Comparison of ENCODE assay signal across 12 cellular contexts in genomic region chr1:209577346-209577745, GRCh38. TPM values are rescaled to one million over a fixed set of nuclear protein-coding genes. Genes with fewer than 3 reads are reported as not detected.
DNase-seq lines count a peak whose midpoint lies in the region; ATAC-seq, FAIRE-seq and TF ChIP-seq lines count a peak whose summit lies in the region.
"Had no signal": no experiment of that assay in that cellular context is flagged by ENCODE, and none has a peak within 500 bp of the region (broad histone marks: within the 10 kb centered on the region; RNA-seq: fewer than 3 reads in every experiment).

No MANE protein-coding gene starts in this region.

- ATAC-seq in IMR-90 (ENCODE audit: low read depth) = no peak
- no peak for ATAC-seq in natural killer cell treated with Interleukin-12 subunit alpha and Interleukin-12 subunit beta and Interleukin-15 and Interleukin-18, amount 100 ng/mL, for 72 hours
- no peak for ATAC-seq in HG02938 (IDR thresholded peaks at IDR 0.05; ENCODE audit: unreplicated experiment)
- ATAC-seq in GM19397 (IDR thresholded peaks at IDR 0.05; ENCODE audit: unreplicated experiment) = no peak

- no peak overlapping the region for H4K91ac ChIP-seq in IMR-90 (ENCODE audit: insufficient read depth, low read depth, low read length)

- no peak overlapping the region for H4K8ac ChIP-seq in IMR-90 (ENCODE audit: low read depth in 2 of 2, low read length in 2 of 2)

- H4K20me1 ChIP-seq in IMR-90 (ENCODE audit: insufficient read depth, low read length) (no peaks in the 10 kb centered on the region), astrocyte (ENCODE audit: insufficient read depth, low read length) (no peaks in the 10 kb centered on the region), osteoblast (ENCODE audit: insufficient read depth, low read length) (no peaks in the 10 kb centered on the region)
- H4K20me1 ChIP-seq: BLaER1 had no signal

- no peak overlapping the region for H3K4me3 Mint-ChIP-seq in astrocyte (ENCODE audit: unreplicated experiment)
- H3K4me3 Mint-ChIP-seq in natural killer cell treated with Interleukin-12 subunit alpha and Interleukin-12 subunit beta and Interleukin-15 and Interleukin-18, amount 100 ng/mL, for 72 hours = no peak overlapping the region
- H3K4me3 Mint-ChIP-seq: CD8-positive, alpha-beta T cell had no signal

- no peak overlapping the region for H3K18ac ChIP-seq in IMR-90 (ENCODE audit: low read depth, low read length)

- no peak overlapping the region for H2BK120ac ChIP-seq in IMR-90 (ENCODE audit: low read depth, low read length)

- H3K27ac ChIP-seq in IMR-90 (ENCODE audit: insufficient read depth, low read length) (no peak overlapping the region), astrocyte (ENCODE audit: low read depth, low read length) (no peak overlapping the region), osteoblast (ENCODE audit: low read depth, low read length) (no peak overlapping the region)
- H3K27ac ChIP-seq: BLaER1, SJSA1 had no signal

- H3K4me2 ChIP-seq in IMR-90 (ENCODE audit: low read depth, low read length) = no peak overlapping the region
- H3K4me2 ChIP-seq in astrocyte (ENCODE audit: low read length) = peak overlapping the region; percentile 27
- H3K4me2 ChIP-seq in osteoblast (ENCODE audit: insufficient read depth, low read length) = peak overlapping the region; percentile 4
- H3K4me2 ChIP-seq: BLaER1 had no signal

- FAIRE-seq in astrocyte (lab: Jason Lieb, UNC) = no peak

- no peak overlapping the region for H2AK5ac ChIP-seq in IMR-90 (ENCODE audit: low read depth, low read length)

- H3K36me3 ChIP-seq in IMR-90 (ENCODE audit: control insufficient read depth, insufficient read depth, low read length) (no peaks in the 10 kb centered on the region), astrocyte (ENCODE audit: insufficient read depth, low read length) (no peaks in the 10 kb centered on the region), osteoblast (ENCODE audit: insufficient read depth, low read length) (no peaks in the 10 kb centered on the region)
- H3K36me3 ChIP-seq: BLaER1, SJSA1 had no signal

- POLR2A ChIA-PET in IMR-90 (lab: Charles Lee; ENCODE audit: unreplicated experiment) = no interaction called here

- H3K9ac ChIP-seq in IMR-90 (ENCODE audit: low read depth, low read length) (no peak overlapping the region), astrocyte (ENCODE audit: low read length) (no peak overlapping the region)
- H3K9ac ChIP-seq: BLaER1 had no signal

- no peak overlapping the region; the same call in 1 of the 2 replicates for H3K14ac ChIP-seq in IMR-90 (replicated peaks; ENCODE audit: low read depth, low read length)

- H4K5ac ChIP-seq in IMR-90 (ENCODE audit: low read depth, low read length) = no peak overlapping the region

- no peak overlapping the region for H3K4ac ChIP-seq in IMR-90 (ENCODE audit: low read depth, low read length)

- no peaks in the 10 kb centered on the region for H3K36me3 Mint-ChIP-seq in astrocyte (ENCODE audit: low read depth, unreplicated experiment)
- H3K36me3 Mint-ChIP-seq in natural killer cell treated with Interleukin-12 subunit alpha and Interleukin-12 subunit beta and Interleukin-15 and Interleukin-18, amount 100 ng/mL, for 72 hours = no peaks in the 10 kb centered on the region
- H3K36me3 Mint-ChIP-seq: CD8-positive, alpha-beta T cell had no signal

- H2BK5ac ChIP-seq in IMR-90 (ENCODE audit: low read depth, low read length, poor library complexity, severe bottlenecking) = no peak overlapping the region

- peaks cover 32% of the 10 kb centered on the region for H3K27me3 Mint-ChIP-seq in astrocyte (ENCODE audit: low read depth, unreplicated experiment)
- H3K27me3 Mint-ChIP-seq in natural killer cell treated with Interleukin-12 subunit alpha and Interleukin-12 subunit beta and Interleukin-15 and Interleukin-18, amount 100 ng/mL, for 72 hours = peaks cover 10 to 11% of the 10 kb centered on the region in 2 donors

- CTCF ChIA-PET in IMR-90 (lab: Yijun Ruan, JAX) = no interaction called here

- H3K23ac ChIP-seq in IMR-90 (ENCODE audit: low read depth, low read length) = no peak overlapping the region

- no peak overlapping the region for H2AFZ ChIP-seq in IMR-90 (replicated peaks; ENCODE audit: low read length, poor library complexity)
- H2AFZ ChIP-seq in astrocyte (ENCODE audit: low read depth, low read length) = no peak overlapping the region
- H2AFZ ChIP-seq in osteoblast (ENCODE audit: low read length) = no peak overlapping the region

- no peak overlapping the region for H2AK9ac ChIP-seq in IMR-90 (replicated peaks; ENCODE audit: low read depth, low read length, poor library complexity)

- no peak overlapping the region for H3K56ac ChIP-seq in IMR-90 (ENCODE audit: extremely low read depth, insufficient read depth, low read length)

- H3K4me3 ChIP-seq in IMR-90 (ENCODE audit: insufficient read depth, low read depth, low read length) = no peak overlapping the region
- no peak overlapping the region for H3K4me3 ChIP-seq in astrocyte (ENCODE audit: insufficient read depth, low read depth, low read length)
- no peak overlapping the region for H3K4me3 ChIP-seq in osteoblast (ENCODE audit: insufficient read depth, low read length)
- H3K4me3 ChIP-seq: BLaER1, SJSA1 had no signal

- DNase-seq in ELR (ENCODE audit: low read depth) (peak; percentile 97), IMR-90 (peak; percentile 49), astrocyte (ENCODE audit: low read depth) (no peak), osteoblast (ENCODE audit: insufficient read length, low spot score, missing footprints) (no peak)
- no peak for DNase-seq in natural killer cell treated with Interleukin-12 subunit alpha and Interleukin-12 subunit beta and Interleukin-15 and Interleukin-18, amount 100 ng/mL, for 72 hours (ENCODE audit: low spot score)
- DNase-seq: GF-D8 had no signal

- peaks cover 14% of the 10 kb centered on the region for H3K27me3 ChIP-seq in IMR-90 (ENCODE audit: control insufficient read depth, insufficient read depth, low read length)
- peaks cover 18% of the 10 kb centered on the region for H3K27me3 ChIP-seq in astrocyte (ENCODE audit: insufficient read depth, low read length)
- peaks cover 19% of the 10 kb centered on the region for H3K27me3 ChIP-seq in osteoblast (ENCODE audit: insufficient read depth, low read length)
- H3K27me3 ChIP-seq: BLaER1 had no signal

- H3K4me1 ChIP-seq in IMR-90 (ENCODE audit: control insufficient read depth, insufficient read depth, low read length) (no peaks in the 10 kb centered on the region), astrocyte (ENCODE audit: insufficient read depth, low read length) (peaks cover 11% of the 10 kb centered on the region), osteoblast (ENCODE audit: insufficient read depth, low read length) (peaks cover 11% of the 10 kb centered on the region)
- H3K4me1 ChIP-seq: BLaER1, SJSA1 had no signal

- H3K9me1 ChIP-seq in IMR-90 (ENCODE audit: insufficient read depth, low read length) = no peaks in the 10 kb centered on the region

- no peaks in the 10 kb centered on the region for H3K79me2 ChIP-seq in astrocyte (ENCODE audit: insufficient read depth, low read length)
- no peaks in the 10 kb centered on the region for H3K79me2 ChIP-seq in osteoblast (ENCODE audit: insufficient read depth, low read length)

- H3K79me1 ChIP-seq in IMR-90 (ENCODE audit: low read depth in 1 of 2, low read length in 2 of 2) = no peaks in the 10 kb centered on the region

- H2BK20ac ChIP-seq in IMR-90 (ENCODE audit: low read depth, low read length) = no peak overlapping the region

- dilution Hi-C loops in IMR-90 (cut with HindIII; ENCODE audit: low sequenced_read_pairs, unreplicated experiment) = no loop called here

- H3K9me3 ChIP-seq in IMR-90 (ENCODE audit: control insufficient read depth, insufficient read depth, low read length) = no peaks in the 10 kb centered on the region
- H3K9me3 ChIP-seq in astrocyte (ENCODE audit: insufficient read depth, low read depth, low read length) = no peaks in the 10 kb centered on the region
- H3K9me3 ChIP-seq in osteoblast (ENCODE audit: low read depth, low read length) = no peaks in the 10 kb centered on the region
- H3K9me3 ChIP-seq: BLaER1, SJSA1 had no signal

- BruUV-seq in IMR-90 (replicated peaks; lab: Mats Ljungman, UMichigan) = no TSS peak

- no peak for TF ChIP-seq RAD21 in IMR-90 (IDR thresholded peaks at IDR 0.05; ENCODE audit: low read length)

- no peak overlapping the region for H2BK15ac ChIP-seq in IMR-90 (ENCODE audit: low read depth, low read length)

- H3K4me1 Mint-ChIP-seq in astrocyte (ENCODE audit: low read depth, unreplicated experiment) = peaks cover 2% of the 10 kb centered on the region
- no peaks in the 10 kb centered on the region for H3K4me1 Mint-ChIP-seq in natural killer cell treated with Interleukin-12 subunit alpha and Interleukin-12 subunit beta and Interleukin-15 and Interleukin-18, amount 100 ng/mL, for 72 hours (ENCODE audit: low read depth in 2 of 2)

- no peaks in the 10 kb centered on the region for H3K9me3 Mint-ChIP-seq in astrocyte (ENCODE audit: unreplicated experiment)
- no peaks in the 10 kb centered on the region for H3K9me3 Mint-ChIP-seq in natural killer cell treated with Interleukin-12 subunit alpha and Interleukin-12 subunit beta and Interleukin-15 and Interleukin-18, amount 100 ng/mL, for 72 hours
- H3K9me3 Mint-ChIP-seq: CD8-positive, alpha-beta T cell had no signal

- in situ Hi-C loops in IMR-90 (cut with MboI; ENCODE audit: low sequenced_read_pairs) = loop anchor here (5.0 kb wide), 3 partner anchors 50 to 180 kb away; partner anchors contain the start of gene TRAF3IP3

- intact Hi-C loops in IMR-90 (cut with micrococcal nuclease) = no loop called here

- TF ChIP-seq CTCF in IMR-90 (conservative IDR thresholded peaks at IDR 0.05; ENCODE audit: low read depth, low read length) (no peak), astrocyte (IDR thresholded peaks at IDR 0.05; ENCODE audit: insufficient read depth, low read depth, low read length) (no peak), osteoblast (IDR thresholded peaks at IDR 0.05; ENCODE audit: extremely low read depth, low read depth, low read length) (no peak)

- no peak for TF ChIP-seq POLR2A in IMR-90 (IDR thresholded peaks at IDR 0.05; ENCODE audit: low read depth, low read length)

- H3K27ac Mint-ChIP-seq in astrocyte (ENCODE audit: unreplicated experiment) = no peak overlapping the region
- no peak overlapping the region for H3K27ac Mint-ChIP-seq in natural killer cell treated with Interleukin-12 subunit alpha and Interleukin-12 subunit beta and Interleukin-15 and Interleukin-18, amount 100 ng/mL, for 72 hours
- H3K27ac Mint-ChIP-seq: CD8-positive, alpha-beta T cell had no signal

- no CpG with 5 or more reads among the region's 3 CpGs for WGBS in IMR-90 (ENCODE audit: extremely low coverage in 2 of 2, insufficient read length in 1 of 2), 2 experiments

TF ChIP-seq in IMR-90, 13 proteins besides CTCF, POLR2A, EP300 and RAD21 (continues in another document):
- no peak for TF ChIP-seq RCOR1 (IDR thresholded peaks at IDR 0.05; ENCODE audit: insufficient replicate concordance, low read length)

RNA-seq across cellular contexts. Expression of gene CAMK1G, which starts 6.2 kb away (rescaled TPM):
- total RNA-seq in IMR-90 (2012; rRNA removed) (0.72 and 0.83 TPM in 2 replicates), astrocyte (0.41 and 0.45 TPM in 2 replicates), osteoblast (under 0.01 and 0.72 TPM in 2 replicates)
- polyA plus RNA-seq in IMR-90 (2012; rRNA removed) = 1.8 and 2.1 TPM in 2 replicates
- polyA plus RNA-seq in IMR-90 (2012; cell fraction: cytosol; rRNA removed) = 1.1 and 1.2 TPM in 2 replicates
- 1.5 and 2.0 TPM in 2 replicates for polyA plus RNA-seq in IMR-90 (2012; cell fraction: nucleus; rRNA removed; ENCODE audit: low replicate concordance)
- not detected for total RNA-seq in natural killer cell treated with Interleukin-12 subunit alpha and Interleukin-12 subunit beta and Interleukin-15 and Interleukin-18, amount 100 ng/mL, for 72 hours
- total RNA-seq: CD8-positive, alpha-beta T cell; HT-29 had no signal

Comparison
In these comparisons a context has a peak if more than half of its experiments do, and no peak if none do; other contexts are left out.
1. DNase-seq: peak in ELR (single experiment) and IMR-90 (single experiment); none in astrocyte (single experiment), osteoblast (single experiment) and natural killer cell treated with Interleukin-12 subunit alpha and Interleukin-12 subunit beta and Interleukin-15 and Interleukin-18, amount 100 ng/mL, for 72 hours (single experiment).